Comparison of ENCODE assay signal across 11 cellular contexts in the genomic region with DNA sequence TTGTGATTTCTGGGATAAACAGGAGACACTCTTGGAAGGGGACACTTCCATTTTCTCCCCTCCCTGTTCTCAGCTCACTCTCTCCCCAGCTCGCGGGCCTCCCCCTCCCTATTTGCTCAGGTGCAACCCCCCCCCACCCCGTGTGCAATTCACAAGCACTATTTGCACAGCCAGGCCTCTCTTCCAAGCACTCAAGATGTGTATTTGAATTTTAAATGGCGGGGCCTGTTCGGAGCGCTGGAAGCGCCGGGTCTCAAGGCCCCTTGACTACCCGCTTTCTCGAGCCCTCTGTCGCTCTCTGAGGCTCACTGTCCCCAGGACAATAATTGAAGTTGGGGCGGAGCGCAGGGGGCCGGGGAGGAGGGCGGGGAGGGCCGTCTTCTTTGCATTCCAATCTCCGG. TPM values are rescaled to one million over a fixed set of nuclear protein-coding genes. Genes with fewer than 3 reads are reported as not detected.
DNase-seq lines count a peak whose midpoint lies in the region; ATAC-seq, FAIRE-seq and TF ChIP-seq lines count a peak whose summit lies in the region.
"Had no signal": no experiment of that assay in that cellular context is flagged by ENCODE, and none has a peak within 500 bp of the region (broad histone marks: within the 10 kb centered on the region; RNA-seq: fewer than 3 reads in every experiment).

No MANE protein-coding gene starts in this region.

- H3K23me2 ChIP-seq in H1 (ENCODE audit: low read depth, low read length) = peaks cover 11% of the 10 kb centered on the region; the same call in 1 of the 2 replicates

- no peak for TF ChIP-seq POLR2A in H1 (IDR thresholded peaks at IDR 0.05; ENCODE audit: control extremely low read depth in 1 of 2, low read depth in 2 of 2, low read length in 2 of 2)

- no peak overlapping the region for H2BK15ac ChIP-seq in H1 (ENCODE audit: low read length)
- no peak overlapping the region for H2BK15ac ChIP-seq in neuronal stem cell (ENCODE audit: low read length)

- H3K4me3 ChIP-seq in H1 (ENCODE audit: extremely low read depth in 1 of 4, insufficient read depth in 2 of 4, low read depth in 3 of 4, low read length in 4 of 4) (peak overlapping the region in 1 of 4 experiments; percentile 56; a peak in 4 of 8 replicates), neuronal stem cell (ENCODE audit: low read length in 2 of 2) (peak overlapping the region in 1 of 2 donors; percentile 45)

- peak overlapping the region; percentile 40 to 78 for H3K4me2 ChIP-seq in H1 (ENCODE audit: insufficient read depth in 1 of 2, low read depth in 2 of 2, low read length in 2 of 2)
- H3K4me2 ChIP-seq in neuronal stem cell (ENCODE audit: insufficient read depth, low read length, poor library complexity, severe bottlenecking) = peak overlapping the region; percentile 81

- H2BK20ac ChIP-seq in H1 (ENCODE audit: low read length) = no peak overlapping the region

- POLR2A ChIA-PET in H1 (lab: Charles Lee; ENCODE audit: partially characterized antibody) = interaction anchor here (1.0 kb wide), 1 partner anchor 9 kb away, joined by 3 read pairs; no protein-coding TSS in a partner anchor

- H3K36me3 Mint-ChIP-seq in IgD-negative memory B cell = no peaks in the 10 kb centered on the region

- H3K4me3 Mint-ChIP-seq in IgD-negative memory B cell = peak overlapping the region; percentile 46 to 87 (median 68)

- peaks cover 0 to 8% of the 10 kb centered on the region in 2 experiments; a peak in 2 of 4 replicates for H3K9me3 ChIP-seq in H1 (ENCODE audit: insufficient read depth in 2 of 2, low read depth in 1 of 2, low read length in 1 of 2)
- H3K9me3 ChIP-seq in neuronal stem cell (replicated peaks in 1 of 2; ENCODE audit: control insufficient read depth in 2 of 2, insufficient read depth in 1 of 2, low read depth in 1 of 2, low read length in 2 of 2) = peaks cover 0 to 6% of the 10 kb centered on the region in 2 donors

- H3K27me3 ChIP-seq in H1 (replicated peaks in 1 of 4; ENCODE audit: control insufficient read depth in 3 of 4, extremely low read depth in 1 of 4, insufficient read depth in 3 of 4, low read length in 3 of 4) (peaks cover 73 to 100% (median 96%) of the 10 kb centered on the region in 4 experiments), neuronal stem cell (ENCODE audit: control insufficient read depth in 3 of 3, insufficient read depth in 3 of 3, low read depth in 1 of 3, low read length in 3 of 3) (peaks cover 38 to 91% (median 83%) of the 10 kb centered on the region in 3 experiments)

- H4K20me1 ChIP-seq in H1 (replicated peaks in 1 of 2; ENCODE audit: control insufficient read depth in 1 of 2, insufficient read depth in 2 of 2, low read length in 2 of 2) = peaks cover 10 to 13% of the 10 kb centered on the region in 2 experiments

- H3K9ac ChIP-seq in H1 (replicated peaks in 1 of 4; ENCODE audit: extremely low read depth in 1 of 4, low read depth in 3 of 4, low read length in 3 of 4) = no peak overlapping the region
- H3K9ac ChIP-seq in neuronal stem cell (ENCODE audit: low read depth, low read length, poor library complexity) = no peak overlapping the region

- H3K56ac ChIP-seq in H1 (replicated peaks; ENCODE audit: insufficient read length, low read depth, low read length) = no peak overlapping the region

- FAIRE-seq in H1 (lab: Jason Lieb, UNC) = no peak

- no peak overlapping the region for H3K18ac ChIP-seq in H1 (ENCODE audit: extremely low read depth, low read length)
- no peak overlapping the region for H3K18ac ChIP-seq in neuronal stem cell (ENCODE audit: low read length)

- TF ChIP-seq EP300 in H1 (IDR thresholded peaks at IDR 0.05; ENCODE audit: borderline replicate concordance in 1 of 2, low read depth in 2 of 2, low read length in 2 of 2) = no peak

- ATAC-seq in GM21723 (IDR thresholded peaks at IDR 0.05; ENCODE audit: unreplicated experiment) (no peak), GM18517 (IDR thresholded peaks at IDR 0.05; ENCODE audit: unreplicated experiment) (no peak)

- H3K27ac ChIP-seq in H1 (ENCODE audit: low read depth, low read length) (no peak overlapping the region), neuronal stem cell (replicated peaks; ENCODE audit: low read length) (no peak overlapping the region)

- H2BK12ac ChIP-seq in H1 (ENCODE audit: low read depth, low read length) (no peak overlapping the region), neuronal stem cell (ENCODE audit: low read length) (no peak overlapping the region)

- H3K23ac ChIP-seq in H1 (ENCODE audit: insufficient read length) = no peak overlapping the region
- H3K23ac ChIP-seq in neuronal stem cell (ENCODE audit: low read depth, low read length, poor library complexity) = no peak overlapping the region

- CTCF ChIA-PET in H1 (lab: Charles Lee; ENCODE audit: partially characterized antibody) = interaction anchor here (1.0 kb wide), 2 partner anchors 35 to 352 kb away, joined by 3 read pairs; no protein-coding TSS in a partner anchor

- H3K27ac Mint-ChIP-seq in IgD-negative memory B cell = no peak overlapping the region

- peaks cover 52% of the 10 kb centered on the region for H3K27me3 Mint-ChIP-seq in IgD-negative memory B cell

- H2BK120ac ChIP-seq in H1 (replicated peaks; ENCODE audit: low read depth, low read length) (no peak overlapping the region), neuronal stem cell (ENCODE audit: low read depth, low read length) (no peak overlapping the region)

- H4K91ac ChIP-seq in H1 (replicated peaks; ENCODE audit: insufficient read length, low read length) = no peak overlapping the region
- no peak overlapping the region for H4K91ac ChIP-seq in neuronal stem cell (ENCODE audit: low read depth, low read length, poor library complexity)

- WGBS in H1 (ENCODE audit: extremely low coverage in 1 of 2, insufficient coverage in 1 of 2, insufficient read length in 1 of 2, insufficient replicate concordance in 2 of 2, low coverage in 1 of 2, low lambda C conversion rate in 2 of 2, missing lambda C conversion rate in 1 of 2), 2 experiments = 0% methylated on average over 10 of the region's 17 CpGs; no CpG with 5 or more reads in 1 of the 2 experiments
- WGBS in neuronal stem cell (ENCODE audit: extremely low coverage in 2 of 2, insufficient read length in 2 of 2, insufficient replicate concordance in 1 of 2), 2 donors = no CpG with 5 or more reads among the region's 17 CpGs

- H3K79me1 ChIP-seq in H1 (ENCODE audit: low read depth, low read length) (no peaks in the 10 kb centered on the region), neuronal stem cell (ENCODE audit: low read depth, low read length) (no peaks in the 10 kb centered on the region)

- H2AFZ ChIP-seq in H1 (ENCODE audit: low read length) = no peak overlapping the region
- peak overlapping the region; percentile 99 for H2AFZ ChIP-seq in neuronal stem cell (ENCODE audit: low read length)

- TF ChIP-seq RAD21 in H1 (IDR thresholded peaks at IDR 0.05 in 1 of 2, conservative IDR thresholded peaks at IDR 0.05 in 1 of 2; ENCODE audit: low read depth in 2 of 2, low read length in 2 of 2) = no peak

- H3K36me3 ChIP-seq in H1 (ENCODE audit: control insufficient read depth in 2 of 4, insufficient read depth in 4 of 4, low read length in 3 of 4) (peaks cover 0 to 6% (median 0%) of the 10 kb centered on the region in 4 experiments; a peak in 2 of 8 replicates), neuronal stem cell (replicated peaks in 1 of 2; ENCODE audit: control insufficient read depth in 2 of 2, insufficient read depth in 2 of 2, low read length in 2 of 2) (no peaks in the 10 kb centered on the region)

- DNase-seq in NCI-H1092 treated with DMSO at 0.1 percent for 48 hours (lab: John Stamatoyannopoulos, UW) = peak; percentile 24
- no peak for DNase-seq in NCI-H1092 (lab: John Stamatoyannopoulos, UW)
- DNase-seq in H1 (ENCODE audit: low read depth in 1 of 2, low spot score in 2 of 2) = no peak
- no peak for DNase-seq in neuronal stem cell (ENCODE audit: low spot score)
- no peak for DNase-seq in stimulated activated CD4-positive, alpha-beta T cell treated with anti-CD3 and anti-CD28 coated beads, Interleukin-4, amount 100 ng/mL, for 1 hour
- DNase-seq: ACHN had no signal

- no peak overlapping the region for H4K5ac ChIP-seq in H1 (ENCODE audit: insufficient read length, low read depth, low read length)

- H3K14ac ChIP-seq in H1 (ENCODE audit: insufficient read length) (no peak overlapping the region), neuronal stem cell (ENCODE audit: low read length) (no peak overlapping the region)

- TF ChIP-seq CTCF in H1 (IDR thresholded peaks at IDR 0.05; ENCODE audit: control extremely low read depth in 1 of 3, insufficient read depth in 1 of 3, low read depth in 1 of 3, low read length in 3 of 3) = no peak

- peaks cover 0 to 2% (median 0%) of the 10 kb centered on the region in 3 donors for H3K9me3 Mint-ChIP-seq in IgD-negative memory B cell

- H2BK5ac ChIP-seq in H1 (ENCODE audit: low read depth, low read length) = no peak overlapping the region
- H2BK5ac ChIP-seq in neuronal stem cell (ENCODE audit: low read length) = no peak overlapping the region

- H3K4me1 Mint-ChIP-seq in IgD-negative memory B cell = peaks cover 4 to 7% (median 6%) of the 10 kb centered on the region in 3 donors

- H3K79me2 ChIP-seq in H1 (ENCODE audit: control insufficient read depth in 1 of 2, insufficient read depth in 2 of 2, low read length in 2 of 2) = no peaks in the 10 kb centered on the region

- H4K8ac ChIP-seq in H1 (ENCODE audit: extremely low read depth, insufficient read depth, low read length) = no peak overlapping the region; the same call in 1 of the 2 replicates
- no peak overlapping the region for H4K8ac ChIP-seq in neuronal stem cell (ENCODE audit: low read depth, low read length)

- H3K4ac ChIP-seq in H1 (replicated peaks; ENCODE audit: insufficient read length, low read depth, low read length) (no peak overlapping the region), neuronal stem cell (ENCODE audit: low read length) (no peak overlapping the region)

- no peak overlapping the region for H2AK5ac ChIP-seq in H1 (ENCODE audit: low read depth, low read length)
- no peak overlapping the region for H2AK5ac ChIP-seq in neuronal stem cell (ENCODE audit: low read depth, low read length)

- peaks cover 8 to 45% (median 33%) of the 10 kb centered on the region in 4 experiments for H3K4me1 ChIP-seq in H1 (replicated peaks in 1 of 4; ENCODE audit: control insufficient read depth in 3 of 4, insufficient read depth in 4 of 4, low read length in 3 of 4)
- H3K4me1 ChIP-seq in neuronal stem cell (ENCODE audit: control insufficient read depth in 2 of 2, insufficient read depth in 1 of 2, low read depth in 1 of 2, low read length in 2 of 2) = peaks cover 33 to 34% of the 10 kb centered on the region in 2 donors

RNA-seq across cellular contexts. Expression of a gene that starts 7.8 kb away (rescaled TPM):
- polyA plus RNA-seq in IgD-negative memory B cell = not detected
- total RNA-seq in H1 (2021; fragmentation: NEBNext Ultra II Directional; extraction: Animal tissue kit (Norgen Biotek cat#: 25700)) = not detected in 2 replicates
- polyA plus RNA-seq in H1 (2011; rRNA removed) = not detected in 2 replicates
- 0.01 TPM for polyA plus RNA-seq in H1 (2011; cell fraction: cytosol; rRNA removed)
- polyA plus RNA-seq in H1 (2011; cell fraction: nucleus; rRNA removed) = not detected
- polyA plus RNA-seq in H1 (2012, experiment 1 of 2) = not detected in 4 replicates
- not detected for polyA plus RNA-seq in H1 (2012, experiment 2 of 2)
- polyA plus RNA-seq in H1 (2013, experiment 1 of 2) = under 0.01 TPM
- 0.04 TPM for polyA plus RNA-seq in H1 (2013, experiment 2 of 2)
- polyA minus RNA-seq in H1 (2011; rRNA and poly(A)+ RNA removed) = 0.03 TPM in 1 of 2 replicates, not detected in the other
- not detected for polyA minus RNA-seq in H1 (2011; cell fraction: cytosol; rRNA and poly(A)+ RNA removed)
- not detected for polyA minus RNA-seq in H1 (2011; cell fraction: nucleus; rRNA and poly(A)+ RNA removed)
- 0.08 TPM for polyA plus RNA-seq in neuronal stem cell (2013, experiment 1 of 2)
- 0.06 TPM for polyA plus RNA-seq in neuronal stem cell (2013, experiment 2 of 2)
- total RNA-seq: M059J, RPMI7951 had no signal
